In the genomic region with DNA sequence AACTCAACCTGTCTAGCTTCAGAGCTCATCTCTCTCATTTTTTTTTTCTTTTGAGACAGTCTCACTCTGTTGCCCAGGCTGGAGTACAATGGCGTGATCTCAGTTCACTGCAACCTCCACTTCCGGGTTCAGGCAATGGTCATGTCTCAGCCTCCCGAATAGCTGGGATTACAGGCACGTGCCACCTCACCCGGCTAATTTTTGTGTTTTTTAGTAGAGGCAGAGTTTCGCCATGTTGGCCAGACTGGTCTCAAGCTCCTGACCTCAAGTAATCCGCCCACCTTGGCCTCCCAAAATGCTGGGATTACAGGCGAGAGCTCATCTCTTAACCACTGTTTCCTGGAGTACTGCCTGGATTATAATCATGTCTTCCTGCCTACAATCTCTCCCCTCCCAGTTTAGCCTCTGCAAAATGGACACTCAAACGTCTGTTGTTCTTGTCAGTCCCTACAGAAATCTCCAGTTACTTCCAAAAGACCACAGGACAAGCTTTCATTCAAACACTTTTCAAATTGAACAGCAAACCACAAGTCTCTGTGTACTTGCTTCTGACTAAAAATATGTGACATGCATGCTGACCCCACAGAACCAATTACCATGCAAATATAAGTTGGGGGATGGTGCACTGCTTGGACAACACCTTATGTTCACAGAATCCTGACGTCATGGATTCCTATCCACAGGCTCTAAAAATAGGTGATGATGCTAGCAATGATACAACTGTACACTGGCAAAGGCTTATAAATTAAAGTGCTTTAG, we compare ENCODE assay signal across 12 cellular contexts.
DNase-seq lines count a peak whose midpoint lies in the region; ATAC-seq and TF ChIP-seq lines count a peak whose summit lies in the region.
"Had no signal": no experiment of that assay in that cellular context is flagged by ENCODE, and none has a peak within 500 bp of the region (broad histone marks: within the 10 kb centered on the region; RNA-seq: fewer than 3 reads in every experiment).

No MANE protein-coding gene starts in this region.

- peak overlapping the region; percentile 51 to 69 for H3K4me3 Mint-ChIP-seq in effector memory CD8-positive, alpha-beta T cell

- TF ChIP-seq CTCF in DOHH2 (IDR thresholded peaks at IDR 0.05; ENCODE audit: low read depth, low read length, poor library complexity, severe bottlenecking) = no peak
- no peak for TF ChIP-seq CTCF in KMS-11 (conservative IDR thresholded peaks at IDR 0.05; ENCODE audit: low read depth, low read length)
- no peak for TF ChIP-seq CTCF in Peyer's patch (IDR thresholded peaks at IDR 0.05)
- TF ChIP-seq CTCF in upper lobe of left lung (IDR thresholded peaks at IDR 0.05) = no peak

- TF ChIP-seq EP300 in upper lobe of left lung (IDR thresholded peaks at IDR 0.05) = no peak

- peak overlapping the region; percentile 90 to 96 for H3K27ac Mint-ChIP-seq in effector memory CD8-positive, alpha-beta T cell

- H3K4me2 ChIP-seq in DOHH2 (ENCODE audit: low read length) = peak overlapping the region; percentile 89
- peak overlapping the region; percentile 34 for H3K4me2 ChIP-seq in KMS-11

- ATAC-seq in GM19351 (IDR thresholded peaks at IDR 0.05; ENCODE audit: unreplicated experiment) (peak; percentile 60), upper lobe of left lung (ENCODE audit: low FRiP score in 2 of 2) (no peak)
- ATAC-seq in effector memory CD8-positive, alpha-beta T cell (replicated peaks) = no peak

- H3K36me3 ChIP-seq in DOHH2 (ENCODE audit: control insufficient read depth, low read length) (peaks cover 16% of the 10 kb centered on the region), KMS-11 (ENCODE audit: insufficient read depth) (no peaks in the 10 kb centered on the region), Peyer's patch (no peaks in the 10 kb centered on the region), upper lobe of left lung (no peaks in the 10 kb centered on the region)
- H3K36me3 ChIP-seq: heart right ventricle had no signal

- H3K27me3 ChIP-seq in DOHH2 (ENCODE audit: control insufficient read depth, low read length) = no peaks in the 10 kb centered on the region
- H3K27me3 ChIP-seq in KMS-11 (ENCODE audit: insufficient read depth, low read depth) = no peaks in the 10 kb centered on the region
- H3K27me3 ChIP-seq in Peyer's patch = no peaks in the 10 kb centered on the region
- no peaks in the 10 kb centered on the region for H3K27me3 ChIP-seq in upper lobe of left lung
- H3K27me3 ChIP-seq: heart right ventricle had no signal

- H3F3A ChIP-seq in DOHH2 (ENCODE audit: control insufficient read depth, insufficient read depth) = peaks cover 59% of the 10 kb centered on the region

- H3K4me3 ChIP-seq in DOHH2 (ENCODE audit: low read length) (peak overlapping the region; percentile 68), KMS-11 (IDR thresholded peaks at IDR 0.05; ENCODE audit: insufficient read depth, low read depth, low read length) (no peak overlapping the region), Peyer's patch (no peak overlapping the region), upper lobe of left lung (no peak overlapping the region)
- H3K4me3 ChIP-seq: dorsolateral prefrontal cortex, heart right ventricle had no signal

- DNase-seq in effector memory CD8-positive, alpha-beta T cell = no peak
- DNase-seq in Peyer's patch = no peak
- no peak for DNase-seq in upper lobe of left lung
- no peak for DNase-seq in 8988T
- DNase-seq in HuH-7.5 (ENCODE audit: low spot score) = no peak
- DNase-seq: dorsolateral prefrontal cortex, heart right ventricle, mammary epithelial cell, NCI-H510A treated with DMSO at 0.1 percent for 48 hours had no signal

- peak overlapping the region; percentile 97 for H3K27ac ChIP-seq in DOHH2 (ENCODE audit: low read depth, low read length)
- no peak overlapping the region for H3K27ac ChIP-seq in KMS-11
- H3K27ac ChIP-seq in Peyer's patch = peak overlapping the region in 1 of 4 donors; percentile 70
- H3K27ac ChIP-seq in upper lobe of left lung = no peak overlapping the region
- H3K27ac ChIP-seq: dorsolateral prefrontal cortex, heart right ventricle had no signal

- H3K4me1 ChIP-seq in DOHH2 (ENCODE audit: control insufficient read depth, low read length) = peaks cover 100% of the 10 kb centered on the region
- H3K4me1 ChIP-seq in KMS-11 (ENCODE audit: low read depth, poor library complexity, severe bottlenecking) = peaks cover 75% of the 10 kb centered on the region
- H3K4me1 ChIP-seq in Peyer's patch = peaks cover 0 to 5% (median 0%) of the 10 kb centered on the region in 4 donors
- peaks cover 0 to 4% (median 2%) of the 10 kb centered on the region in 4 donors for H3K4me1 ChIP-seq in upper lobe of left lung

- WGBS in upper lobe of left lung, 2 donors = 73 to 77% methylated on average over 10 of the region's 10 CpGs

- no peak overlapping the region for H3K9ac ChIP-seq in KMS-11

- H4K20me1 ChIP-seq in DOHH2 (ENCODE audit: control insufficient read depth, insufficient read depth, low read depth, low read length) (no peaks in the 10 kb centered on the region), KMS-11 (ENCODE audit: insufficient read depth) (no peaks in the 10 kb centered on the region)

- H2AFZ ChIP-seq in KMS-11 (ENCODE audit: low read depth) = no peak overlapping the region

- peaks cover 54 to 76% of the 10 kb centered on the region in 2 donors for H3K4me1 Mint-ChIP-seq in effector memory CD8-positive, alpha-beta T cell (ENCODE audit: low read depth in 2 of 2)

- TF ChIP-seq POLR2A in Peyer's patch (IDR thresholded peaks at IDR 0.05) (no peak), upper lobe of left lung (IDR thresholded peaks at IDR 0.05) (no peak)

- H3K9me3 ChIP-seq in DOHH2 (ENCODE audit: control insufficient read depth, insufficient read depth, low read length) (peaks cover 5% of the 10 kb centered on the region; the same call in 1 of the 2 replicates), Peyer's patch (no peaks in the 10 kb centered on the region), upper lobe of left lung (peaks cover 0 to 3% (median 0%) of the 10 kb centered on the region in 4 donors)

- H3K27me3 Mint-ChIP-seq in effector memory CD8-positive, alpha-beta T cell = no peaks in the 10 kb centered on the region

- H3K79me2 ChIP-seq in DOHH2 (ENCODE audit: control insufficient read depth, low read length) (peaks cover 59% of the 10 kb centered on the region), KMS-11 (ENCODE audit: insufficient read depth, low read depth) (peaks cover 15% of the 10 kb centered on the region; the same call in 1 of the 2 replicates)

- no peaks in the 10 kb centered on the region for H3K9me3 Mint-ChIP-seq in effector memory CD8-positive, alpha-beta T cell

- H3K36me3 Mint-ChIP-seq in effector memory CD8-positive, alpha-beta T cell (ENCODE audit: insufficient read depth) = peaks cover 35% of the 10 kb centered on the region

- no peaks in the 10 kb centered on the region for H3K9me2 ChIP-seq in DOHH2 (replicated peaks; ENCODE audit: control insufficient read depth, low read length)
